Comparison of ENCODE assay signal across 1 cellular context in genomic region chr1:75423616-75424015, GRCh38.
TF ChIP-seq lines count a peak whose summit lies in the region.

No MANE protein-coding gene starts in this region.

TF ChIP-seq in K562, 482 proteins besides CTCF, POLR2A, EP300 and RAD21 (continued from another document and continues in another):
- TF ChIP-seq, protein P1, sequence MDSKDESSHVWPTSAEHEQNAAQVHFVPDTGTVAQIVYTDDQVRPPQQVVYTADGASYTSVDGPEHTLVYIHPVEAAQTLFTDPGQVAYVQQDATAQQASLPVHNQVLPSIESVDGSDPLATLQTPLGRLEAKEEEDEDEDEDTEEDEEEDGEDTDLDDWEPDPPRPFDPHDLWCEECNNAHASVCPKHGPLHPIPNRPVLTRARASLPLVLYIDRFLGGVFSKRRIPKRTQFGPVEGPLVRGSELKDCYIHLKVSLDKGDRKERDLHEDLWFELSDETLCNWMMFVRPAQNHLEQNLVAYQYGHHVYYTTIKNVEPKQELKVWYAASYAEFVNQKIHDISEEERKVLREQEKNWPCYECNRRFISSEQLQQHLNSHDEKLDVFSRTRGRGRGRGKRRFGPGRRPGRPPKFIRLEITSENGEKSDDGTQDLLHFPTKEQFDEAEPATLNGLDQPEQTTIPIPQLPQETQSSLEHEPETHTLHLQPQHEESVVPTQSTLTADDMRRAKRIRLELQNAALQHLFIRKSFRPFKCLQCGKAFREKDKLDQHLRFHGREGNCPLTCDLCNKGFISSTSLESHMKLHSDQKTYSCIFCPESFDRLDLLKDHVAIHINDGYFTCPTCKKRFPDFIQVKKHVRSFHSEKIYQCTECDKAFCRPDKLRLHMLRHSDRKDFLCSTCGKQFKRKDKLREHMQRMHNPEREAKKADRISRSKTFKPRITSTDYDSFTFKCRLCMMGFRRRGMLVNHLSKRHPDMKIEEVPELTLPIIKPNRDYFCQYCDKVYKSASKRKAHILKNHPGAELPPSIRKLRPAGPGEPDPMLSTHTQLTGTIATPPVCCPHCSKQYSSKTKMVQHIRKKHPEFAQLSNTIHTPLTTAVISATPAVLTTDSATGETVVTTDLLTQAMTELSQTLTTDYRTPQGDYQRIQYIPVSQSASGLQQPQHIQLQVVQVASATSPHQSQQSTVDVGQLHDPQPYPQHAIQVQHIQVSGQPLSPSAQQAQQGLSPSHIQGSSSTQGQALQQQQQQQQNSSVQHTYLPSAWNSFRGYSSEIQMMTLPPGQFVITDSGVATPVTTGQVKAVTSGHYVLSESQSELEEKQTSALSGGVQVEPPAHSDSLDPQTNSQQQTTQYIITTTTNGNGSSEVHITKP (IDR thresholded peaks at IDR 0.05; ENCODE audit: partially characterized antibody): no peak
- no peak for TF ChIP-seq SAFB (IDR thresholded peaks at IDR 0.05; ENCODE audit: borderline replicate concordance, low read depth, low read length)
- TF ChIP-seq HMG20B (CRISPR knock-in tag; IDR thresholded peaks at IDR 0.05): no peak
- no peak for TF ChIP-seq KDM2B (CRISPR knock-in tag; IDR thresholded peaks at IDR 0.05)
- TF ChIP-seq ARID3B (CRISPR knock-in tag; IDR thresholded peaks at IDR 0.05; ENCODE audit: borderline replicate concordance): no peak
- no peak for TF ChIP-seq TEAD1 (CRISPR knock-in tag; IDR thresholded peaks at IDR 0.05)
- TF ChIP-seq, protein P2, sequence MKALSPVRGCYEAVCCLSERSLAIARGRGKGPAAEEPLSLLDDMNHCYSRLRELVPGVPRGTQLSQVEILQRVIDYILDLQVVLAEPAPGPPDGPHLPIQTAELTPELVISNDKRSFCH (CRISPR knock-in tag; IDR thresholded peaks at IDR 0.05): no peak
- TF ChIP-seq, protein P2 (tag; IDR thresholded peaks at IDR 0.05): no peak
- TF ChIP-seq YY1 (IDR thresholded peaks at IDR 0.05; ENCODE audit: borderline replicate concordance in 1 of 3, control insufficient read depth in 1 of 3, extremely low read depth in 1 of 3, insufficient read depth in 3 of 3, insufficient read length in 1 of 3, insufficient replicate concordance in 2 of 3, low read depth in 1 of 3, low read length in 2 of 3): no peak
- TF ChIP-seq, protein P3, sequence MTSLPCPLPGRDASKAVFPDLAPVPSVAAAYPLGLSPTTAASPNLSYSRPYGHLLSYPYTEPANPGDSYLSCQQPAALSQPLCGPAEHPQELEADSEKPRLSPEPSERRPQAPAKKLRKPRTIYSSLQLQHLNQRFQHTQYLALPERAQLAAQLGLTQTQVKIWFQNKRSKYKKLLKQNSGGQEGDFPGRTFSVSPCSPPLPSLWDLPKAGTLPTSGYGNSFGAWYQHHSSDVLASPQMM (CRISPR knock-in tag; IDR thresholded peaks at IDR 0.05): no peak
- no peak for TF ChIP-seq KLF16 (IDR thresholded peaks at IDR 0.05)
- TF ChIP-seq SMC3 (conservative IDR thresholded peaks at IDR 0.05; ENCODE audit: insufficient read depth, low read depth, low read length): no peak
- TF ChIP-seq ZKSCAN3 (CRISPR knock-in tag; IDR thresholded peaks at IDR 0.05): no peak
- no peak for TF ChIP-seq POLR2G (IDR thresholded peaks at IDR 0.05; ENCODE audit: low read depth, low read length)
- TF ChIP-seq, protein P4, sequence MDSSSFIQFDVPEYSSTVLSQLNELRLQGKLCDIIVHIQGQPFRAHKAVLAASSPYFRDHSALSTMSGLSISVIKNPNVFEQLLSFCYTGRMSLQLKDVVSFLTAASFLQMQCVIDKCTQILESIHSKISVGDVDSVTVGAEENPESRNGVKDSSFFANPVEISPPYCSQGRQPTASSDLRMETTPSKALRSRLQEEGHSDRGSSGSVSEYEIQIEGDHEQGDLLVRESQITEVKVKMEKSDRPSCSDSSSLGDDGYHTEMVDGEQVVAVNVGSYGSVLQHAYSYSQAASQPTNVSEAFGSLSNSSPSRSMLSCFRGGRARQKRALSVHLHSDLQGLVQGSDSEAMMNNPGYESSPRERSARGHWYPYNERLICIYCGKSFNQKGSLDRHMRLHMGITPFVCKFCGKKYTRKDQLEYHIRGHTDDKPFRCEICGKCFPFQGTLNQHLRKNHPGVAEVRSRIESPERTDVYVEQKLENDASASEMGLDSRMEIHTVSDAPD (CRISPR knock-in tag; IDR thresholded peaks at IDR 0.05): no peak
- no peak for TF ChIP-seq NFE2 (IDR thresholded peaks at IDR 0.05; ENCODE audit: low read depth)
- no peak for TF ChIP-seq ELF4 (CRISPR knock-in tag; IDR thresholded peaks at IDR 0.05)
- TF ChIP-seq ZNF3 (CRISPR knock-in tag; IDR thresholded peaks at IDR 0.05): no peak
- TF ChIP-seq PYGO2 (tag; IDR thresholded peaks at IDR 0.05): no peak
- TF ChIP-seq PURB (CRISPR knock-in tag; IDR thresholded peaks at IDR 0.05; ENCODE audit: low read depth): no peak
- peak in 1 of 2 experiments; percentile 28; a peak in 1 of 4 replicates for TF ChIP-seq NRF1 (conservative IDR thresholded peaks at IDR 0.05 in 1 of 2, IDR thresholded peaks at IDR 0.05 in 1 of 2)
- no peak for TF ChIP-seq NKRF (IDR thresholded peaks at IDR 0.05; ENCODE audit: borderline replicate concordance)
- TF ChIP-seq ZBTB8A (IDR thresholded peaks at IDR 0.05; ENCODE audit: partially characterized antibody): no peak
- TF ChIP-seq TRIM24 (IDR thresholded peaks at IDR 0.05): no peak
- no peak for TF ChIP-seq KLF1 (tag; IDR thresholded peaks at IDR 0.05)
- no peak for TF ChIP-seq PCBP1 (IDR thresholded peaks at IDR 0.05; ENCODE audit: low read depth, low read length, poor library complexity, severe bottlenecking)
- no peak for TF ChIP-seq ZNF707 (CRISPR knock-in tag; conservative IDR thresholded peaks at IDR 0.05)
- TF ChIP-seq ZNF280A (IDR thresholded peaks at IDR 0.05; ENCODE audit: low read depth, partially characterized antibody): no peak
- no peak for TF ChIP-seq TAF1 (IDR thresholded peaks at IDR 0.05; ENCODE audit: control insufficient read depth, extremely low read depth, insufficient read depth, low read length, severe bottlenecking)
- TF ChIP-seq HDAC6 (IDR thresholded peaks at IDR 0.05; ENCODE audit: low read depth, low read length): no peak
- TF ChIP-seq, protein P5, sequence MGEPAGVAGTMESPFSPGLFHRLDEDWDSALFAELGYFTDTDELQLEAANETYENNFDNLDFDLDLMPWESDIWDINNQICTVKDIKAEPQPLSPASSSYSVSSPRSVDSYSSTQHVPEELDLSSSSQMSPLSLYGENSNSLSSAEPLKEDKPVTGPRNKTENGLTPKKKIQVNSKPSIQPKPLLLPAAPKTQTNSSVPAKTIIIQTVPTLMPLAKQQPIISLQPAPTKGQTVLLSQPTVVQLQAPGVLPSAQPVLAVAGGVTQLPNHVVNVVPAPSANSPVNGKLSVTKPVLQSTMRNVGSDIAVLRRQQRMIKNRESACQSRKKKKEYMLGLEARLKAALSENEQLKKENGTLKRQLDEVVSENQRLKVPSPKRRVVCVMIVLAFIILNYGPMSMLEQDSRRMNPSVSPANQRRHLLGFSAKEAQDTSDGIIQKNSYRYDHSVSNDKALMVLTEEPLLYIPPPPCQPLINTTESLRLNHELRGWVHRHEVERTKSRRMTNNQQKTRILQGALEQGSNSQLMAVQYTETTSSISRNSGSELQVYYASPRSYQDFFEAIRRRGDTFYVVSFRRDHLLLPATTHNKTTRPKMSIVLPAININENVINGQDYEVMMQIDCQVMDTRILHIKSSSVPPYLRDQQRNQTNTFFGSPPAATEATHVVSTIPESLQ (CRISPR knock-in tag; IDR thresholded peaks at IDR 0.05): no peak
- TF ChIP-seq PTRF (tag; IDR thresholded peaks at IDR 0.05): no peak
- no peak for TF ChIP-seq SREBF1 (IDR thresholded peaks at IDR 0.05; ENCODE audit: borderline replicate concordance, low read depth, low read length)
- no peak for TF ChIP-seq ASH1L (IDR thresholded peaks at IDR 0.05; ENCODE audit: borderline replicate concordance, low read depth, partially characterized antibody)
- TF ChIP-seq KLF10 (CRISPR knock-in tag; IDR thresholded peaks at IDR 0.05): no peak
- no peak for TF ChIP-seq ZNF124 (CRISPR knock-in tag; IDR thresholded peaks at IDR 0.05)
- no peak for TF ChIP-seq ZNF445 (CRISPR knock-in tag; IDR thresholded peaks at IDR 0.05; ENCODE audit: low read depth)
- peak; percentile 75; the same call in 1 of the 2 replicates for TF ChIP-seq FOXA1 (IDR thresholded peaks at IDR 0.05; ENCODE audit: borderline replicate concordance)
- TF ChIP-seq ZBTB9 (CRISPR knock-in tag; IDR thresholded peaks at IDR 0.05): no peak
- TF ChIP-seq, protein P6, sequence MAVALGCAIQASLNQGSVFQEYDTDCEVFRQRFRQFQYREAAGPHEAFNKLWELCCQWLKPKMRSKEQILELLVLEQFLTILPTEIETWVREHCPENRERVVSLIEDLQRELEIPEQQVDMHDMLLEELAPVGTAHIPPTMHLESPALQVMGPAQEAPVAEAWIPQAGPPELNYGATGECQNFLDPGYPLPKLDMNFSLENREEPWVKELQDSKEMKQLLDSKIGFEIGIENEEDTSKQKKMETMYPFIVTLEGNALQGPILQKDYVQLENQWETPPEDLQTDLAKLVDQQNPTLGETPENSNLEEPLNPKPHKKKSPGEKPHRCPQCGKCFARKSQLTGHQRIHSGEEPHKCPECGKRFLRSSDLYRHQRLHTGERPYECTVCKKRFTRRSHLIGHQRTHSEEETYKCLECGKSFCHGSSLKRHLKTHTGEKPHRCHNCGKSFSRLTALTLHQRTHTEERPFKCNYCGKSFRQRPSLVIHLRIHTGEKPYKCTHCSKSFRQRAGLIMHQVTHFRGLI (CRISPR knock-in tag; IDR thresholded peaks at IDR 0.05): no peak
- peak; percentile 31; the same call in 1 of the 2 replicates for TF ChIP-seq CTBP1 (IDR thresholded peaks at IDR 0.05; ENCODE audit: borderline replicate concordance)
- TF ChIP-seq DIDO1 (tag; IDR thresholded peaks at IDR 0.05; ENCODE audit: low read depth): no peak
- no peak for TF ChIP-seq ZNF12 (CRISPR knock-in tag; IDR thresholded peaks at IDR 0.05)
- no peak for TF ChIP-seq ZFPM2 (CRISPR knock-in tag; IDR thresholded peaks at IDR 0.05)
- TF ChIP-seq ZNF146 (CRISPR knock-in tag; IDR thresholded peaks at IDR 0.05; ENCODE audit: unreplicated experiment): no peak
- no peak for TF ChIP-seq ZNF23 (CRISPR knock-in tag; IDR thresholded peaks at IDR 0.05)
- peak; percentile 83 for TF ChIP-seq TAL1 (IDR thresholded peaks at IDR 0.05)
- TF ChIP-seq, protein P7, sequence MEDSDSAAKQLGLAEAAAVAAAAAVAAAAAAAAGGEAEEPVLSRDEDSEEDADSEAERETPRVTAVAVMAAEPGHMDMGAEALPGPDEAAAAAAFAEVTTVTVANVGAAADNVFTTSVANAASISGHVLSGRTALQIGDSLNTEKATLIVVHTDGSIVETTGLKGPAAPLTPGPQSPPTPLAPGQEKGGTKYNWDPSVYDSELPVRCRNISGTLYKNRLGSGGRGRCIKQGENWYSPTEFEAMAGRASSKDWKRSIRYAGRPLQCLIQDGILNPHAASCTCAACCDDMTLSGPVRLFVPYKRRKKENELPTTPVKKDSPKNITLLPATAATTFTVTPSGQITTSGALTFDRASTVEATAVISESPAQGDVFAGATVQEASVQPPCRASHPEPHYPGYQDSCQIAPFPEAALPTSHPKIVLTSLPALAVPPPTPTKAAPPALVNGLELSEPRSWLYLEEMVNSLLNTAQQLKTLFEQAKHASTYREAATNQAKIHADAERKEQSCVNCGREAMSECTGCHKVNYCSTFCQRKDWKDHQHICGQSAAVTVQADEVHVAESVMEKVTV (CRISPR knock-in tag; IDR thresholded peaks at IDR 0.05): no peak
- no peak for TF ChIP-seq CHCHD3 (CRISPR knock-in tag; IDR thresholded peaks at IDR 0.05)
- TF ChIP-seq ZNF239 (CRISPR knock-in tag; IDR thresholded peaks at IDR 0.05): no peak
- TF ChIP-seq TCF7L2 (IDR thresholded peaks at IDR 0.05; ENCODE audit: low read depth, low read length): no peak
- no peak for TF ChIP-seq IFI16 (CRISPR knock-in tag; IDR thresholded peaks at IDR 0.05)
- 0 out of 2 replicates have a peak, but pooled peaks have one; percentile 32 for TF ChIP-seq HDAC2 (IDR thresholded peaks at IDR 0.05)
